1 cellular context compared by ENCODE assay signal in the genomic region with DNA sequence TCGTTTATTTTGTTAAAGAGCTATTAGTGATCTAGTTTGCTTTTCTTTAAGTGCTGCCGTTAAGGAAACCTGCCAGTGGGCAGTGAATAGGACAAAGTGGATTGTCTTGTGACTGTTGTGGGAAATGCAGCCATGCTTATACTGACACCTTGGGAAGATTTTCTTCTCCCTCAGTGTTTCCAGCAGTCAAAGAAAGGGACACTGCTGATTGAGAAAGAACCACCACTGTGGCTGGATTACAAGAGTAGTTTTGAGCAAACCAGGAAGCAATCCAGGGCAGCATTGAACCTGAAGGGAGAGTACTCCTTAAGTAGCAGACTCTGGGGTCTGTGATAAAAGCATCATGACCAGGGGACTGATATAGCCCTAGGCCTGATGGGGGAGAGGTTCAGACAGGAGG.
TF ChIP-seq lines count a peak whose summit lies in the region.

No MANE protein-coding gene starts in this region.

TF ChIP-seq in GM23338, 12 proteins besides CTCF, POLR2A, EP300 and RAD21 (continued from another document):
- TF ChIP-seq, protein P1, sequence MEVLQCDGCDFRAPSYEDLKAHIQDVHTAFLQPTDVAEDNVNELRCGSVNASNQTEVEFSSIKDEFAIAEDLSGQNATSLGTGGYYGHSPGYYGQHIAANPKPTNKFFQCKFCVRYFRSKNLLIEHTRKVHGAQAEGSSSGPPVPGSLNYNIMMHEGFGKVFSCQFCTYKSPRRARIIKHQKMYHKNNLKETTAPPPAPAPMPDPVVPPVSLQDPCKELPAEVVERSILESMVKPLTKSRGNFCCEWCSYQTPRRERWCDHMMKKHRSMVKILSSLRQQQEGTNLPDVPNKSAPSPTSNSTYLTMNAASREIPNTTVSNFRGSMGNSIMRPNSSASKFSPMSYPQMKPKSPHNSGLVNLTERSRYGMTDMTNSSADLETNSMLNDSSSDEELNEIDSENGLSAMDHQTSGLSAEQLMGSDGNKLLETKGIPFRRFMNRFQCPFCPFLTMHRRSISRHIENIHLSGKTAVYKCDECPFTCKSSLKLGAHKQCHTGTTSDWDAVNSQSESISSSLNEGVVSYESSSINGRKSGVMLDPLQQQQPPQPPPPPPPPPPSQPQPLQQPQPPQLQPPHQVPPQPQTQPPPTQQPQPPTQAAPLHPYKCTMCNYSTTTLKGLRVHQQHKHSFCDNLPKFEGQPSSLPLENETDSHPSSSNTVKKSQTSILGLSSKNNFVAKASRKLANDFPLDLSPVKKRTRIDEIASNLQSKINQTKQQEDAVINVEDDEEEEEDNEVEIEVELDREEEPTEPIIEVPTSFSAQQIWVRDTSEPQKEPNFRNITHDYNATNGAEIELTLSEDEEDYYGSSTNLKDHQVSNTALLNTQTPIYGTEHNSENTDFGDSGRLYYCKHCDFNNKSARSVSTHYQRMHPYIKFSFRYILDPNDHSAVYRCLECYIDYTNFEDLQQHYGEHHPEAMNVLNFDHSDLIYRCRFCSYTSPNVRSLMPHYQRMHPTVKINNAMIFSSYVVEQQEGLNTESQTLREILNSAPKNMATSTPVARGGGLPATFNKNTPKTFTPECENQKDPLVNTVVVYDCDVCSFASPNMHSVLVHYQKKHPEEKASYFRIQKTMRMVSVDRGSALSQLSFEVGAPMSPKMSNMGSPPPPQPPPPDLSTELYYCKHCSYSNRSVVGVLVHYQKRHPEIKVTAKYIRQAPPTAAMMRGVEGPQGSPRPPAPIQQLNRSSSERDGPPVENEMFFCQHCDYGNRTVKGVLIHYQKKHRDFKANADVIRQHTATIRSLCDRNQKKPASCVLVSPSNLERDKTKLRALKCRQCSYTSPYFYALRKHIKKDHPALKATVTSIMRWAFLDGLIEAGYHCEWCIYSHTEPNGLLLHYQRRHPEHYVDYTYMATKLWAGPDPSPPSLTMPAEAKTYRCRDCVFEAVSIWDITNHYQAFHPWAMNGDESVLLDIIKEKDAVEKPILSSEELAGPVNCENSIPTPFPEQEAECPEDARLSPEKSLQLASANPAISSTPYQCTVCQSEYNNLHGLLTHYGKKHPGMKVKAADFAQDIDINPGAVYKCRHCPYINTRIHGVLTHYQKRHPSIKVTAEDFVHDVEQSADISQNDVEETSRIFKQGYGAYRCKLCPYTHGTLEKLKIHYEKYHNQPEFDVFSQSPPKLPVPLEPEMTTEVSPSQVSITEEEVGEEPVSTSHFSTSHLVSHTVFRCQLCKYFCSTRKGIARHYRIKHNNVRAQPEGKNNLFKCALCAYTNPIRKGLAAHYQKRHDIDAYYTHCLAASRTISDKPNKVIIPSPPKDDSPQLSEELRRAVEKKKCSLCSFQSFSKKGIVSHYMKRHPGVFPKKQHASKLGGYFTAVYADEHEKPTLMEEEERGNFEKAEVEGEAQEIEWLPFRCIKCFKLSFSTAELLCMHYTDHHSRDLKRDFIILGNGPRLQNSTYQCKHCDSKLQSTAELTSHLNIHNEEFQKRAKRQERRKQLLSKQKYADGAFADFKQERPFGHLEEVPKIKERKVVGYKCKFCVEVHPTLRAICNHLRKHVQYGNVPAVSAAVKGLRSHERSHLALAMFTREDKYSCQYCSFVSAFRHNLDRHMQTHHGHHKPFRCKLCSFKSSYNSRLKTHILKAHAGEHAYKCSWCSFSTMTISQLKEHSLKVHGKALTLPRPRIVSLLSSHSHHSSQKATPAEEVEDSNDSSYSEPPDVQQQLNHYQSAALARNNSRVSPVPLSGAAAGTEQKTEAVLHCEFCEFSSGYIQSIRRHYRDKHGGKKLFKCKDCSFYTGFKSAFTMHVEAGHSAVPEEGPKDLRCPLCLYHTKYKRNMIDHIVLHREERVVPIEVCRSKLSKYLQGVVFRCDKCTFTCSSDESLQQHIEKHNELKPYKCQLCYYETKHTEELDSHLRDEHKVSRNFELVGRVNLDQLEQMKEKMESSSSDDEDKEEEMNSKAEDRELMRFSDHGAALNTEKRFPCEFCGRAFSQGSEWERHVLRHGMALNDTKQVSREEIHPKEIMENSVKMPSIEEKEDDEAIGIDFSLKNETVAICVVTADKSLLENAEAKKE (CRISPR knock-in tag; IDR thresholded peaks at IDR 0.05) = no peak
- no peak for TF ChIP-seq ZNF331 (CRISPR knock-in tag; IDR thresholded peaks at IDR 0.05; ENCODE audit: low read depth)
